Comparison of ENCODE assay signal across 1 cellular context in genomic region chr3:13890377-13891016, GRCh38.
A peak's percentile ranks its signal among the peaks of the same experiment; 100 is the strongest.
TF ChIP-seq lines count a peak whose summit lies in the region.

No MANE protein-coding gene starts in this region.

TF ChIP-seq in K562, 482 proteins besides CTCF, POLR2A, EP300 and RAD21 (continued from another document and continues in another):
- TF ChIP-seq E4F1 (CRISPR knock-in tag; IDR thresholded peaks at IDR 0.05; ENCODE audit: borderline replicate concordance) (no peak), DPF2 (IDR thresholded peaks at IDR 0.05) (peak; percentile 73; the same call in 1 of the 2 replicates), ZNF785 (CRISPR knock-in tag; IDR thresholded peaks at IDR 0.05) (no peak), MYNN (IDR thresholded peaks at IDR 0.05) (peak; percentile 10; the same call in 1 of the 2 replicates), MYNN (CRISPR knock-in tag; IDR thresholded peaks at IDR 0.05) (no peak), ZNF512 (tag; IDR thresholded peaks at IDR 0.05) (no peak), ETS2 (tag; IDR thresholded peaks at IDR 0.05; ENCODE audit: borderline replicate concordance, poor library complexity, severe bottlenecking) (no peak), IRF9 (tag; IDR thresholded peaks at IDR 0.05) (no peak), ZNF449 (CRISPR knock-in tag; IDR thresholded peaks at IDR 0.05) (no peak), RBM22 (IDR thresholded peaks at IDR 0.05; ENCODE audit: low read depth, low read length, poor library complexity, severe bottlenecking) (no peak), RNF219 (CRISPR knock-in tag; IDR thresholded peaks at IDR 0.05) (no peak), PHB2 (IDR thresholded peaks at IDR 0.05; ENCODE audit: low read depth) (no peak), MNT (conservative IDR thresholded peaks at IDR 0.05) (peak in 1 of 2 experiments; percentile 64; a peak in 3 of 4 replicates), STAT6 (CRISPR knock-in tag; IDR thresholded peaks at IDR 0.05) (no peak), HDAC8 (tag; IDR thresholded peaks at IDR 0.05) (no peak), ZBTB33 (CRISPR knock-in tag; IDR thresholded peaks at IDR 0.05) (no peak), TAF15 (IDR thresholded peaks at IDR 0.05; ENCODE audit: low read depth, low read length) (no peak), EZH2 (IDR thresholded peaks at IDR 0.05; ENCODE audit: borderline replicate concordance, low read depth, low read length) (no peak), ARID2 (IDR thresholded peaks at IDR 0.05) (no peak), TCFL5 (CRISPR knock-in tag; conservative IDR thresholded peaks at IDR 0.05) (no peak), MAZ (CRISPR knock-in tag; conservative IDR thresholded peaks at IDR 0.05 in 1 of 2, IDR thresholded peaks at IDR 0.05 in 1 of 2) (peak; percentile 62 to 80), NBN (IDR thresholded peaks at IDR 0.05; ENCODE audit: low read depth) (no peak), MYBL2 (IDR thresholded peaks at IDR 0.05; ENCODE audit: low read depth) (no peak), MYBL2 (CRISPR knock-in tag; IDR thresholded peaks at IDR 0.05; ENCODE audit: borderline replicate concordance) (no peak), ZNF24 (IDR thresholded peaks at IDR 0.05) (no peak), RUNX1 (IDR thresholded peaks at IDR 0.05; ENCODE audit: low read depth) (no peak), BHLHE40 (IDR thresholded peaks at IDR 0.05; ENCODE audit: low read length) (no peak), HMG20A (CRISPR knock-in tag; conservative IDR thresholded peaks at IDR 0.05) (no peak), ATF2 (CRISPR knock-in tag; IDR thresholded peaks at IDR 0.05) (no peak), POLR2H (tag; IDR thresholded peaks at IDR 0.05; ENCODE audit: low read depth) (no peak), ZNF133 (CRISPR knock-in tag; IDR thresholded peaks at IDR 0.05) (no peak), NFRKB (IDR thresholded peaks at IDR 0.05; ENCODE audit: low read depth) (no peak), SMARCA5 (IDR thresholded peaks at IDR 0.05) (no peak), ZNF12 (CRISPR knock-in tag; IDR thresholded peaks at IDR 0.05) (no peak), SAP30 (IDR thresholded peaks at IDR 0.05; ENCODE audit: borderline replicate concordance, insufficient read depth, low read depth, low read length, poor library complexity, severe bottlenecking) (no peak), MAFG (tag; conservative IDR thresholded peaks at IDR 0.05) (no peak), GTF2E2 (tag; IDR thresholded peaks at IDR 0.05) (no peak), MTA3 (IDR thresholded peaks at IDR 0.05; ENCODE audit: borderline replicate concordance) (peak; percentile 36; the same call in 1 of the 2 replicates), SRF (CRISPR knock-in tag; IDR thresholded peaks at IDR 0.05) (peak in 1 of 2 experiments; percentile 90; a peak in 2 of 4 replicates), HMGN3 (IDR thresholded peaks at IDR 0.05; ENCODE audit: borderline replicate concordance, extremely low read depth, insufficient read length, low read depth, low read length) (no peak)
